ENCODE assay signal across 1 cellular context in the genomic region with DNA sequence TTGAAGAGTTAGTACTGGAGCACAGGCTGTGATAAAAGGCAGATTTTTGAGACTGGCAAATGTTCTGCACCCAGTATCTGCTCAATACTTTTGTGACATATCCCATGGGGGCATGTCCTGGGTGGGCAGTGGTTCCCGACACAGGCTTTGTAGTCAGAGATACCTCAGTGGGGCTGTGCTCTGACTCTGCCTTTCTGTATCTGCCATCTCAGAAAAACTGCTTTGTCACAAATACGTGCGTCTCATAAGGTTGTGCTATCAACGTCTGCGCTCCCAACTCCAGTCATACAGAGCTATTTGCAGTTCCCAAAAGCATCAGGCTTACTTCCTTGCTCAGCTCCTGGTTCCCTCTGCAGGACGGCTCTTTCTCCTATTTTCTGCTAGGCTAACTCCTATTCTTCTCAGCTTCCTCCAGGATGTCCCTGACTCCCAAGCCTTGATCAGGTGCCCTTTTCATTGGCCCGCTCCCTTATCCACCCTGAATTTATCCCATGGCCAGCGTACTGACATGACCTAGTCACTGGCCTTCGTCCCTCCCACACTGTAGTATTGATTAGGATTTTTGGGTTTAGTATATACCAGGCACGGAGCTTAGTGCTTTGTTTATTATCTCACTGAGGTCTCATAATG.
TF ChIP-seq lines count a peak whose summit lies in the region.

No MANE protein-coding gene starts in this region.

TF ChIP-seq in K562, 482 proteins besides CTCF, POLR2A, EP300 and RAD21 (continued from another document):
- TF ChIP-seq, protein P1, sequence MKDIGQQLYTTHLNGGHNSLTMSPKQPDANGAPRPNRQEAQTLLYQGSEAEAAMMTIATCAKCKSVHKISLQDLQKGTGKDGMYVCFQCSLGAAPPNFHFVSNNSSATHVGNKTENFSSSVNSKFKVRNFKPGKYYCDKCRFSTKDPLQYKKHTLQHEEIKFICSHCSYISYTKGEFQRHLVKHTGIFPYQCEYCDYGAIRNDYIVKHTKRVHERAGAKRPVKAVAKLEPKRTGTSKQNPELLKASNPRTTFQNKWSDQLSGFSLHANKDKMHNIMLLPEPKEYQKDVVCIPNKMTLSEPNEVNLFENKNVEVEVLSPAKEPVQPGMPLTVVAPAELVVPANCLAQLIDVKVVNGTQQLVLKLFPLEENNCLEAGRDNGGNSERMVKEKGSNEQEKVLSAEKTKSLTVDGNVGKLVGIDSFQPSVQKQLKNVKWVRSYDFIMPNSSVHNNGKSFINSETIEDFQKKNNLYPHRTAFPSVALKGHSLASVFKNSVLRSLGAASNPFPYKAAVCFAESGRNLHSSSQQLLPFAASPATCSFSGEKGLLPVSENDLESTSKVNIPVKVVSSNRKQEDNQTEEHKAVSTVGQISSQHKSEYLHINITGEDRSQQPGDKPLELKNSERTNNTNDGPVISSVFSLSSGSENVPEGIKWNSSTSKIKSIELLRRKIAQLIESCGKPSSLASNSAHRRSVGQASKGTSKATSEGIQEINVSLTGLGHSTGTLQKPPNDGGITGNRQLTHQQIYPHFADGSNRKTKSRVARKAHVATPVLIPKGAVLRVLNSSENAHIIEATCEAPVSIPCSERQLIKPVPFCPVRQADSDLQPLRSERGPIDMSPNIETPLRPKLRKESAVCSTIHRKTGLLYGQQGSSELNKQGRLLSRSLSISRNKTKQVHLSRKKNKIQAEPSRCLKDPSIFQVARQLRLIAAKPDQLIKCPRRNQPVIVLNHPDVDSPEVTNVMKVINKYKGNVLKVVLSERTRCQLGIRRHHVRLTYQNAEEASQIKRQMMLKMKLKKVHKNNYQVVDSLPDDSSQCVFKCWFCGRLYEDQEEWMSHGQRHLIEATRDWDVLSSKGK (CRISPR knock-in tag; IDR thresholded peaks at IDR 0.05) = no peak
- TF ChIP-seq, protein P2, sequence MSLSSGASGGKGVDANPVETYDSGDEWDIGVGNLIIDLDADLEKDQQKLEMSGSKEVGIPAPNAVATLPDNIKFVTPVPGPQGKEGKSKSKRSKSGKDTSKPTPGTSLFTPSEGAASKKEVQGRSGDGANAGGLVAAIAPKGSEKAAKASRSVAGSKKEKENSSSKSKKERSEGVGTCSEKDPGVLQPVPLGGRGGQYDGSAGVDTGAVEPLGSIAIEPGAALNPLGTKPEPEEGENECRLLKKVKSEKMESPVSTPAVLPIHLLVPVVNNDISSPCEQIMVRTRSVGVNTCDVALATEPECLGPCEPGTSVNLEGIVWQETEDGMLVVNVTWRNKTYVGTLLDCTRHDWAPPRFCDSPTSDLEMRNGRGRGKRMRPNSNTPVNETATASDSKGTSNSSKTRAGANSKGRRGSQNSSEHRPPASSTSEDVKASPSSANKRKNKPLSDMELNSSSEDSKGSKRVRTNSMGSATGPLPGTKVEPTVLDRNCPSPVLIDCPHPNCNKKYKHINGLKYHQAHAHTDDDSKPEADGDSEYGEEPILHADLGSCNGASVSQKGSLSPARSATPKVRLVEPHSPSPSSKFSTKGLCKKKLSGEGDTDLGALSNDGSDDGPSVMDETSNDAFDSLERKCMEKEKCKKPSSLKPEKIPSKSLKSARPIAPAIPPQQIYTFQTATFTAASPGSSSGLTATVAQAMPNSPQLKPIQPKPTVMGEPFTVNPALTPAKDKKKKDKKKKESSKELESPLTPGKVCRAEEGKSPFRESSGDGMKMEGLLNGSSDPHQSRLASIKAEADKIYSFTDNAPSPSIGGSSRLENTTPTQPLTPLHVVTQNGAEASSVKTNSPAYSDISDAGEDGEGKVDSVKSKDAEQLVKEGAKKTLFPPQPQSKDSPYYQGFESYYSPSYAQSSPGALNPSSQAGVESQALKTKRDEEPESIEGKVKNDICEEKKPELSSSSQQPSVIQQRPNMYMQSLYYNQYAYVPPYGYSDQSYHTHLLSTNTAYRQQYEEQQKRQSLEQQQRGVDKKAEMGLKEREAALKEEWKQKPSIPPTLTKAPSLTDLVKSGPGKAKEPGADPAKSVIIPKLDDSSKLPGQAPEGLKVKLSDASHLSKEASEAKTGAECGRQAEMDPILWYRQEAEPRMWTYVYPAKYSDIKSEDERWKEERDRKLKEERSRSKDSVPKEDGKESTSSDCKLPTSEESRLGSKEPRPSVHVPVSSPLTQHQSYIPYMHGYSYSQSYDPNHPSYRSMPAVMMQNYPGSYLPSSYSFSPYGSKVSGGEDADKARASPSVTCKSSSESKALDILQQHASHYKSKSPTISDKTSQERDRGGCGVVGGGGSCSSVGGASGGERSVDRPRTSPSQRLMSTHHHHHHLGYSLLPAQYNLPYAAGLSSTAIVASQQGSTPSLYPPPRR (CRISPR knock-in tag; IDR thresholded peaks at IDR 0.05; ENCODE audit: borderline replicate concordance) = no peak
- TF ChIP-seq THRB (CRISPR knock-in tag; conservative IDR thresholded peaks at IDR 0.05) = 0 out of 2 replicates have a peak, but pooled peaks have one; percentile 44
- TF ChIP-seq KLF16 (IDR thresholded peaks at IDR 0.05) = no peak
- no peak; the same call in 1 of the 2 replicates for TF ChIP-seq ZEB2 (IDR thresholded peaks at IDR 0.05)
- no peak for TF ChIP-seq ZNF507 (tag; conservative IDR thresholded peaks at IDR 0.05)
- TF ChIP-seq E2F4 (CRISPR knock-in tag; IDR thresholded peaks at IDR 0.05; ENCODE audit: low read depth) = no peak
- TF ChIP-seq TEAD4 (IDR thresholded peaks at IDR 0.05; ENCODE audit: low read length) = 0 out of 2 replicates have a peak, but pooled peaks have one; percentile 13
- TF ChIP-seq TEAD4 (CRISPR knock-in tag; IDR thresholded peaks at IDR 0.05; ENCODE audit: borderline replicate concordance) = no peak
- peak; percentile 41 for TF ChIP-seq BHLHE40 (IDR thresholded peaks at IDR 0.05; ENCODE audit: low read length)
- TF ChIP-seq RBM25 (IDR thresholded peaks at IDR 0.05; ENCODE audit: low read depth, low read length, severe bottlenecking) = no peak
- peak; percentile 71 for TF ChIP-seq ARID1B (IDR thresholded peaks at IDR 0.05)
- no peak for TF ChIP-seq SNAPC5 (CRISPR knock-in tag; IDR thresholded peaks at IDR 0.05)
- no peak for TF ChIP-seq HBP1 (CRISPR knock-in tag; IDR thresholded peaks at IDR 0.05)
- no peak for TF ChIP-seq NFATC3 (IDR thresholded peaks at IDR 0.05)
- TF ChIP-seq, protein P3, sequence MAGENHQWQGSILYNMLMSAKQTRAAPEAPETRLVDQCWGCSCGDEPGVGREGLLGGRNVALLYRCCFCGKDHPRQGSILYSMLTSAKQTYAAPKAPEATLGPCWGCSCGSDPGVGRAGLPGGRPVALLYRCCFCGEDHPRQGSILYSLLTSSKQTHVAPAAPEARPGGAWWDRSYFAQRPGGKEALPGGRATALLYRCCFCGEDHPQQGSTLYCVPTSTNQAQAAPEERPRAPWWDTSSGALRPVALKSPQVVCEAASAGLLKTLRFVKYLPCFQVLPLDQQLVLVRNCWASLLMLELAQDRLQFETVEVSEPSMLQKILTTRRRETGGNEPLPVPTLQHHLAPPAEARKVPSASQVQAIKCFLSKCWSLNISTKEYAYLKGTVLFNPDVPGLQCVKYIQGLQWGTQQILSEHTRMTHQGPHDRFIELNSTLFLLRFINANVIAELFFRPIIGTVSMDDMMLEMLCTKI (IDR thresholded peaks at IDR 0.05; ENCODE audit: partially characterized antibody) = no peak
